ENCODE assay signal across 1 cellular context in the genomic region with DNA sequence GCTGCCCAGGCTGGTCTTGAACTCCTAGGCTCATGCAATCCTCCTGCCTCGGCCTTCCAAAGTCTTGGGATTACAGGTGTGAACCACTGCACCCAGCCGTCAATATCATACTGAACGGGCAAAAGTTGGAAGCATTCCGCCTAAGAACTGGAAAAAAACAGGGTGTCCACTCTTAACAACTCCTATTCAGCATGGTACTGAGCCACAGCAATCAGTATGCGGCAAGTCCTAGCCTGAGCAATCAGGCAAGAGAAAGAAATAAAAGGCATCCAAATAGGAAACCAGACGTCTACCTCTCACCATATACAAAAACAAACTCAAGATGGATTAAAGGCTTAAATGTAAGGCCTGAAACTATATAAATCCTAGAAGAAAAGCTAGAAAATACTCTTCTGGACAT.
TF ChIP-seq lines count a peak whose summit lies in the region.

No MANE protein-coding gene starts in this region.

TF ChIP-seq in GM23338, 12 proteins besides CTCF, POLR2A, EP300 and RAD21 (continued from another document):
- TF ChIP-seq, protein P1, sequence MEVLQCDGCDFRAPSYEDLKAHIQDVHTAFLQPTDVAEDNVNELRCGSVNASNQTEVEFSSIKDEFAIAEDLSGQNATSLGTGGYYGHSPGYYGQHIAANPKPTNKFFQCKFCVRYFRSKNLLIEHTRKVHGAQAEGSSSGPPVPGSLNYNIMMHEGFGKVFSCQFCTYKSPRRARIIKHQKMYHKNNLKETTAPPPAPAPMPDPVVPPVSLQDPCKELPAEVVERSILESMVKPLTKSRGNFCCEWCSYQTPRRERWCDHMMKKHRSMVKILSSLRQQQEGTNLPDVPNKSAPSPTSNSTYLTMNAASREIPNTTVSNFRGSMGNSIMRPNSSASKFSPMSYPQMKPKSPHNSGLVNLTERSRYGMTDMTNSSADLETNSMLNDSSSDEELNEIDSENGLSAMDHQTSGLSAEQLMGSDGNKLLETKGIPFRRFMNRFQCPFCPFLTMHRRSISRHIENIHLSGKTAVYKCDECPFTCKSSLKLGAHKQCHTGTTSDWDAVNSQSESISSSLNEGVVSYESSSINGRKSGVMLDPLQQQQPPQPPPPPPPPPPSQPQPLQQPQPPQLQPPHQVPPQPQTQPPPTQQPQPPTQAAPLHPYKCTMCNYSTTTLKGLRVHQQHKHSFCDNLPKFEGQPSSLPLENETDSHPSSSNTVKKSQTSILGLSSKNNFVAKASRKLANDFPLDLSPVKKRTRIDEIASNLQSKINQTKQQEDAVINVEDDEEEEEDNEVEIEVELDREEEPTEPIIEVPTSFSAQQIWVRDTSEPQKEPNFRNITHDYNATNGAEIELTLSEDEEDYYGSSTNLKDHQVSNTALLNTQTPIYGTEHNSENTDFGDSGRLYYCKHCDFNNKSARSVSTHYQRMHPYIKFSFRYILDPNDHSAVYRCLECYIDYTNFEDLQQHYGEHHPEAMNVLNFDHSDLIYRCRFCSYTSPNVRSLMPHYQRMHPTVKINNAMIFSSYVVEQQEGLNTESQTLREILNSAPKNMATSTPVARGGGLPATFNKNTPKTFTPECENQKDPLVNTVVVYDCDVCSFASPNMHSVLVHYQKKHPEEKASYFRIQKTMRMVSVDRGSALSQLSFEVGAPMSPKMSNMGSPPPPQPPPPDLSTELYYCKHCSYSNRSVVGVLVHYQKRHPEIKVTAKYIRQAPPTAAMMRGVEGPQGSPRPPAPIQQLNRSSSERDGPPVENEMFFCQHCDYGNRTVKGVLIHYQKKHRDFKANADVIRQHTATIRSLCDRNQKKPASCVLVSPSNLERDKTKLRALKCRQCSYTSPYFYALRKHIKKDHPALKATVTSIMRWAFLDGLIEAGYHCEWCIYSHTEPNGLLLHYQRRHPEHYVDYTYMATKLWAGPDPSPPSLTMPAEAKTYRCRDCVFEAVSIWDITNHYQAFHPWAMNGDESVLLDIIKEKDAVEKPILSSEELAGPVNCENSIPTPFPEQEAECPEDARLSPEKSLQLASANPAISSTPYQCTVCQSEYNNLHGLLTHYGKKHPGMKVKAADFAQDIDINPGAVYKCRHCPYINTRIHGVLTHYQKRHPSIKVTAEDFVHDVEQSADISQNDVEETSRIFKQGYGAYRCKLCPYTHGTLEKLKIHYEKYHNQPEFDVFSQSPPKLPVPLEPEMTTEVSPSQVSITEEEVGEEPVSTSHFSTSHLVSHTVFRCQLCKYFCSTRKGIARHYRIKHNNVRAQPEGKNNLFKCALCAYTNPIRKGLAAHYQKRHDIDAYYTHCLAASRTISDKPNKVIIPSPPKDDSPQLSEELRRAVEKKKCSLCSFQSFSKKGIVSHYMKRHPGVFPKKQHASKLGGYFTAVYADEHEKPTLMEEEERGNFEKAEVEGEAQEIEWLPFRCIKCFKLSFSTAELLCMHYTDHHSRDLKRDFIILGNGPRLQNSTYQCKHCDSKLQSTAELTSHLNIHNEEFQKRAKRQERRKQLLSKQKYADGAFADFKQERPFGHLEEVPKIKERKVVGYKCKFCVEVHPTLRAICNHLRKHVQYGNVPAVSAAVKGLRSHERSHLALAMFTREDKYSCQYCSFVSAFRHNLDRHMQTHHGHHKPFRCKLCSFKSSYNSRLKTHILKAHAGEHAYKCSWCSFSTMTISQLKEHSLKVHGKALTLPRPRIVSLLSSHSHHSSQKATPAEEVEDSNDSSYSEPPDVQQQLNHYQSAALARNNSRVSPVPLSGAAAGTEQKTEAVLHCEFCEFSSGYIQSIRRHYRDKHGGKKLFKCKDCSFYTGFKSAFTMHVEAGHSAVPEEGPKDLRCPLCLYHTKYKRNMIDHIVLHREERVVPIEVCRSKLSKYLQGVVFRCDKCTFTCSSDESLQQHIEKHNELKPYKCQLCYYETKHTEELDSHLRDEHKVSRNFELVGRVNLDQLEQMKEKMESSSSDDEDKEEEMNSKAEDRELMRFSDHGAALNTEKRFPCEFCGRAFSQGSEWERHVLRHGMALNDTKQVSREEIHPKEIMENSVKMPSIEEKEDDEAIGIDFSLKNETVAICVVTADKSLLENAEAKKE (CRISPR knock-in tag; IDR thresholded peaks at IDR 0.05), result no peak
